In genomic region chr6:124964084-124964763, GRCh38 we compare ENCODE assay signal across 8 cellular contexts. TPM values are rescaled to one million over a fixed set of nuclear protein-coding genes. Genes with fewer than 3 reads are reported as not detected.
DNase-seq lines count a peak whose midpoint lies in the region; ATAC-seq and TF ChIP-seq lines count a peak whose summit lies in the region.

No MANE protein-coding gene starts in this region.

- TF ChIP-seq CTCF in heart right ventricle (IDR thresholded peaks at IDR 0.05) (no peak), endothelial cell (IDR thresholded peaks at IDR 0.05; ENCODE audit: unreplicated experiment) (no peak)

- H3K27ac ChIP-seq in heart right ventricle (peak overlapping the region in 9 of 10 donors; percentile 3 to 96 (median 93)), mucosa of rectum (ENCODE audit: low read depth in 2 of 2, low read length in 2 of 2) (peak overlapping the region in 1 of 2 donors; percentile 65)

- H3K27me3 Mint-ChIP-seq in endothelial cell (ENCODE audit: unreplicated experiment) = peaks cover 23% of the 10 kb centered on the region

- peak overlapping the region; percentile 94 for H3K4me3 Mint-ChIP-seq in endothelial cell (ENCODE audit: unreplicated experiment)

- ATAC-seq in heart right ventricle (peak in 2 of 8 donors; percentile 20 to 26), GM19452 (IDR thresholded peaks at IDR 0.05; ENCODE audit: unreplicated experiment) (no peak), GM21515 (IDR thresholded peaks at IDR 0.05; ENCODE audit: unreplicated experiment) (no peak)

- peaks cover 16% of the 10 kb centered on the region for H3K36me3 Mint-ChIP-seq in endothelial cell (ENCODE audit: low read depth, unreplicated experiment)

- peaks cover 51% of the 10 kb centered on the region for H3K4me1 Mint-ChIP-seq in endothelial cell (ENCODE audit: unreplicated experiment)

- H3K27ac Mint-ChIP-seq in endothelial cell (ENCODE audit: unreplicated experiment) = peak overlapping the region; percentile 92

- no peaks in the 10 kb centered on the region for H3K9me3 Mint-ChIP-seq in endothelial cell (ENCODE audit: unreplicated experiment)

- 14 to 20% methylated on average over 6 of the region's 6 CpGs for WGBS in heart right ventricle, 2 donors

- intact Hi-C loops in heart right ventricle (cut with DNase I) (loop anchor here in 8 of 10 donors (5.0 to 10.0 kb wide), 7 partner anchors 38 to 243 kb away; no protein-coding TSS in a partner anchor), cardiac septum (cut with DNase I) (loop anchor here (5.0 to 10.0 kb wide), 2 partner anchors 138 to 231 kb away; no protein-coding TSS in a partner anchor)

- no peaks in the 10 kb centered on the region for H3K9me3 ChIP-seq in heart right ventricle
- no peaks in the 10 kb centered on the region for H3K9me3 ChIP-seq in mucosa of rectum (ENCODE audit: control insufficient read depth in 2 of 2, low read length in 2 of 2)

- H3K4me1 ChIP-seq in heart right ventricle (peaks cover 0 to 57% (median 42%) of the 10 kb centered on the region in 9 donors), mucosa of rectum (ENCODE audit: control insufficient read depth in 2 of 2, insufficient read depth in 2 of 2, low read length in 2 of 2) (peaks cover 0 to 8% of the 10 kb centered on the region in 2 donors)

- H3K9ac ChIP-seq in mucosa of rectum (ENCODE audit: low read depth in 1 of 2, low read length in 2 of 2) = no peak overlapping the region

- no peaks in the 10 kb centered on the region for H3K27me3 ChIP-seq in heart right ventricle
- no peaks in the 10 kb centered on the region for H3K27me3 ChIP-seq in mucosa of rectum (ENCODE audit: control insufficient read depth in 2 of 2, insufficient read depth in 2 of 2, low read length in 2 of 2)

- H3K36me3 ChIP-seq in heart right ventricle (peaks cover 0 to 19% (median 0%) of the 10 kb centered on the region in 9 donors), mucosa of rectum (ENCODE audit: control insufficient read depth in 2 of 2, insufficient read depth in 2 of 2, low read length in 2 of 2) (no peaks in the 10 kb centered on the region)

- no peak for DNase-seq in heart right ventricle
- no peak for DNase-seq in cardiac septum (ENCODE audit: low spot score)
- no peak for DNase-seq in endothelial cell (ENCODE audit: low spot score)
- DNase-seq in GF-D8 (lab: John Stamatoyannopoulos, UW) = no peak
- DNase-seq in ecto neural progenitor cell (ENCODE audit: low spot score) = no peak

- H3K4me3 ChIP-seq in heart right ventricle (peak overlapping the region; percentile 71 to 91 (median 83)), mucosa of rectum (ENCODE audit: low read length in 2 of 2) (peak overlapping the region; percentile 74 to 81)

RNA-seq across cellular contexts. Expression of gene RNF217, which starts 2.0 kb away (rescaled TPM):
- 10 to 100 TPM in 9 of 10 donors, 1 to 10 TPM in 1; 8.4 to 26.9 (median 14.9) TPM for total RNA-seq in heart right ventricle
- polyA plus RNA-seq in heart right ventricle = 1 to 10 TPM; 2.1 to 4.8 TPM
- total RNA-seq in cardiac septum = 28.1 TPM
- 50.7 TPM for total RNA-seq in endothelial cell (ENCODE audit: unreplicated experiment)
